1 cellular context compared by ENCODE assay signal in the genomic region with DNA sequence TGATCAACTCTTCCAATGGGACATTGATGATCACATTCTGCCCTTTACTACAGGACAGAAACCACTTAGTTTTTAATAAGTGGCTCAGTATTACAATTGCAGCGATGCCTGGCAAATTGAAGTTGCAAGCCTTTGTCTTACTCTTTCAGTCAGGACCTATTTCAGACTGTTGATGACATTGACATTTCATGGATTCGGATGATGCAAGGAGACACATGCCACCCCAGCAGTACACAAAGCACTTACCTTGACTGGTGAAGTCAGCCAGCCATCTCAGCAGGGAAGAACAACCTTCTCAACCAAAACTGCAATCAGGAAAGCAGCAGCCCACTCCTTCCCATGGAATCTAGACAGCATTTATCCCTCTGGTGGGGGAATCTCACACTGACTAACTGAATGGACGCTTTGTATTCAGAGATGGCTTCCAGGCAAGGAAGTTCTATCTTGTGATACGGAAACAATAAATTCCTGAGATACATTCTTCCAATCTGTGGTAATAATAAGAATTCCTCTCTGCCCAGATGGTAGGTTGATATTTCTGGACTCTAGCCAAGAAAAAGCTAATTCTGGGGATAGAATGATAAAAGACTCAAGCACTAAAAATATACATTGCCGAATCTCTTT.
TF ChIP-seq lines count a peak whose summit lies in the region.

No MANE protein-coding gene starts in this region.

TF ChIP-seq in K562, 482 proteins besides CTCF, POLR2A, EP300 and RAD21:
- TF ChIP-seq NFIC (IDR thresholded peaks at IDR 0.05) (peak; percentile 53), ZKSCAN8 (CRISPR knock-in tag; IDR thresholded peaks at IDR 0.05) (no peak), MEIS2 (IDR thresholded peaks at IDR 0.05; ENCODE audit: partially characterized antibody) (no peak)
